ENCODE assay signal across 9 cellular contexts in genomic region chr11:66676279-66676919, GRCh38. TPM values are rescaled to one million over a fixed set of nuclear protein-coding genes. Genes with fewer than 3 reads are reported as not detected.
DNase-seq lines count a peak whose midpoint lies in the region; ATAC-seq and TF ChIP-seq lines count a peak whose summit lies in the region.
"Had no signal": no experiment of that assay in that cellular context is flagged by ENCODE, and none has a peak within 500 bp of the region (broad histone marks: within the 10 kb centered on the region; RNA-seq: fewer than 3 reads in every experiment).

No MANE protein-coding gene starts in this region.

- peaks cover 67% of the 10 kb centered on the region for H3K4me1 Mint-ChIP-seq in brain
- peaks cover 21 to 50% (median 45%) of the 10 kb centered on the region in 4 donors for H3K4me1 Mint-ChIP-seq in naive thymus-derived CD8-positive, alpha-beta T cell

- DNase-seq in naive thymus-derived CD8-positive, alpha-beta T cell = no peak
- DNase-seq in activated CD4-positive, CD25-positive, alpha-beta regulatory T cell (lab: John Stamatoyannopoulos, UW) = no peak
- DNase-seq: mucosa of descending colon had no signal

- peak overlapping the region; percentile 98 for H3K4me2 ChIP-seq in BLaER1

- peaks cover 56% of the 10 kb centered on the region for H4K20me1 ChIP-seq in BLaER1

- peak overlapping the region; percentile 86; the same call in 1 of the 2 replicates for H3K9ac ChIP-seq in BLaER1

- H3K27ac ChIP-seq in BLaER1 = peak overlapping the region; percentile 18; the same call in 1 of the 2 replicates
- H3K27ac ChIP-seq in KOPT-K1 (ENCODE audit: low read depth, low read length, poor library complexity, severe bottlenecking) = peak overlapping the region; percentile 65

- H3K27me3 Mint-ChIP-seq in brain = peaks cover 5% of the 10 kb centered on the region
- H3K27me3 Mint-ChIP-seq in naive thymus-derived CD8-positive, alpha-beta T cell = no peaks in the 10 kb centered on the region

- POLR2A ChIA-PET in naive thymus-derived CD8-positive, alpha-beta T cell (lab: Charles Lee) = interaction anchor here (1.3 to 4.2 kb wide), 13 partner anchors 9 to 196 kb away, joined by 3 to 93 read pairs (median 16); partner anchors contain the start of genes ACTN3, CCDC87, CCS and CTSF

- H3K27ac Mint-ChIP-seq in brain = peak overlapping the region; percentile 99 to 100 (median 99)
- peak overlapping the region; percentile 56 to 100 (median 99) for H3K27ac Mint-ChIP-seq in naive thymus-derived CD8-positive, alpha-beta T cell

- H3K9me3 ChIP-seq in BLaER1 (peaks cover 6% of the 10 kb centered on the region; the same call in 1 of the 2 replicates), KOPT-K1 (ENCODE audit: insufficient read depth, low read length, poor library complexity, severe bottlenecking) (no peaks in the 10 kb centered on the region)
- H3K9me3 ChIP-seq: mucosa of descending colon had no signal

- H3K36me3 ChIP-seq in BLaER1 = peaks cover 21% of the 10 kb centered on the region; the same call in 1 of the 2 replicates
- peaks cover 15% of the 10 kb centered on the region for H3K36me3 ChIP-seq in KOPT-K1 (ENCODE audit: insufficient read depth, low read length)

- H3K4me3 ChIP-seq in BLaER1 = peak overlapping the region; percentile 72

- no peaks in the 10 kb centered on the region for H3K27me3 ChIP-seq in BLaER1

- no peak for TF ChIP-seq CTCF in brain (conservative IDR thresholded peaks at IDR 0.05)

- peaks cover 25% of the 10 kb centered on the region for H3K36me3 Mint-ChIP-seq in brain
- peaks cover 0 to 7% (median 0%) of the 10 kb centered on the region in 3 donors for H3K36me3 Mint-ChIP-seq in naive thymus-derived CD8-positive, alpha-beta T cell

- peaks cover 63% of the 10 kb centered on the region for H3K4me1 ChIP-seq in BLaER1

- ATAC-seq in naive thymus-derived CD8-positive, alpha-beta T cell = no peak
- no peak for ATAC-seq in GM18873 (IDR thresholded peaks at IDR 0.05; ENCODE audit: low FRiP score, unreplicated experiment)
- no peak for ATAC-seq in HG03469 (IDR thresholded peaks at IDR 0.05; ENCODE audit: unreplicated experiment)
- no peak for ATAC-seq in GM18870 (IDR thresholded peaks at IDR 0.05; ENCODE audit: unreplicated experiment)

- no peaks in the 10 kb centered on the region for H3K9me3 Mint-ChIP-seq in brain
- no peaks in the 10 kb centered on the region for H3K9me3 Mint-ChIP-seq in naive thymus-derived CD8-positive, alpha-beta T cell

- peak overlapping the region; percentile 88 to 95 (median 91) for H3K4me3 Mint-ChIP-seq in brain
- peak overlapping the region; percentile 85 to 98 (median 96) for H3K4me3 Mint-ChIP-seq in naive thymus-derived CD8-positive, alpha-beta T cell

RNA-seq across cellular contexts. Expression of gene RBM4B, which starts 1.3 kb away (rescaled TPM):
- 40.5 TPM for polyA plus RNA-seq in brain (ENCODE audit: insufficient read depth, low read depth, low replicate concordance)
- total RNA-seq in naive thymus-derived CD8-positive, alpha-beta T cell = 10 to 100 TPM; 25.1 to 26.0 TPM
- 10 to 100 TPM in 2 of 3 donors, 1 to 10 TPM in 1; 7.7 to 12.3 (median 10.8) TPM for polyA plus RNA-seq in naive thymus-derived CD8-positive, alpha-beta T cell

RNA-seq across cellular contexts. Expression of gene RBM4, which starts 37.9 kb away (rescaled TPM):
- 208 TPM for polyA plus RNA-seq in brain (ENCODE audit: insufficient read depth, low read depth, low replicate concordance)
- total RNA-seq in naive thymus-derived CD8-positive, alpha-beta T cell = 100 to 1,000 TPM; 213 to 232 TPM
- 100 to 1,000 TPM; 250 to 283 (median 262) TPM for polyA plus RNA-seq in naive thymus-derived CD8-positive, alpha-beta T cell

RNA-seq across cellular contexts. Expression of gene SPTBN2, which starts 52.6 kb away (rescaled TPM):
- polyA plus RNA-seq in brain (ENCODE audit: insufficient read depth, low read depth, low replicate concordance) = 115 TPM
- total RNA-seq in naive thymus-derived CD8-positive, alpha-beta T cell = under 1 TPM; 0.47 to 0.62 TPM
- polyA plus RNA-seq in naive thymus-derived CD8-positive, alpha-beta T cell = under 1 TPM in 1 of 3 donors, not detected in 2; 0.04 TPM

RNA-seq across cellular contexts. Expression of gene RBM14, which starts 60.0 kb away (rescaled TPM):
- polyA plus RNA-seq in brain (ENCODE audit: insufficient read depth, low read depth, low replicate concordance) = 70.7 TPM
- total RNA-seq in naive thymus-derived CD8-positive, alpha-beta T cell = 100 to 1,000 TPM; 182 to 194 TPM
- 10 to 100 TPM; 70.2 to 91.8 (median 83.3) TPM for polyA plus RNA-seq in naive thymus-derived CD8-positive, alpha-beta T cell

Comparison
In these comparisons a context has a peak if more than half of its experiments do, and no peak if none do; other contexts are left out.
1. RNA of gene SPTBN2, which starts 52.6 kb away (polyA plus RNA-seq): 115 TPM in brain (single experiment); 0.04 TPM in naive thymus-derived CD8-positive, alpha-beta T cell; every median in the first group is over 100 times any median in the second.